Comparison of ENCODE assay signal across 16 cellular contexts in the genomic region with DNA sequence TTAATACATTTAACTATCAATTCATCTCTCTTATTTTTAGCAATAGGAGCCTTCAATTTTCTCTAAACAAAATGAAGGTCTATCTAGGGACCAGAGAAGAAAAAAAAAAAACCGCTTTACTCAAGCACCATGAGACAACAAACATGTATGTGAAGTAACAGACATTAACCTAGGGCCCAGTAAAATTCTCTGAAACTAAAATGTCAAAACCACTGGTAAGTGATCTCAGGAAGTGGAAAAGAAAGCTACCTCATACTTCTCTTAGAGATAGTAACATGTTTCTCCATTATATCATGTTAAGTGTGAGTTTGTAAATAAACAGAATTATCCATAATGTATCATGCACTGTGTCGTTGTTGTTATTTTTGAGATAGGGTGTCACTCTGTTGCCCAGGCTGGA.
DNase-seq lines count a peak whose midpoint lies in the region; ATAC-seq and TF ChIP-seq lines count a peak whose summit lies in the region.
"Had no signal": no experiment of that assay in that cellular context is flagged by ENCODE, and none has a peak within 500 bp of the region (broad histone marks: within the 10 kb centered on the region; RNA-seq: fewer than 3 reads in every experiment).

No MANE protein-coding gene starts in this region.

- H3K4me1 Mint-ChIP-seq in stimulated activated naive CD8-positive, alpha-beta T cell treated with anti-CD3 and anti-CD28 coated beads, Interleukin-15, Interleukin-2, amounts not matched to agents 100 ng/mL and 50 ng/mL, for 24 hours (ENCODE audit: low read depth), result no peaks in the 10 kb centered on the region
- H3K4me1 Mint-ChIP-seq in stimulated activated naive CD8-positive, alpha-beta T cell treated with anti-CD3 and anti-CD28 coated beads, Interleukin-15, amount 100 ng/mL, for 72 hours, result no peaks in the 10 kb centered on the region
- H3K4me1 Mint-ChIP-seq: B cell; CD4-positive, CD25-positive, alpha-beta regulatory T cell had no signal

- no peak overlapping the region for H3K4me3 ChIP-seq in Loucy (ENCODE audit: low read length, poor library complexity, severe bottlenecking)
- H3K4me3 ChIP-seq: BLaER1, GM23248 had no signal

- H4K20me1 ChIP-seq in Loucy (ENCODE audit: insufficient read depth, low read length, poor library complexity, severe bottlenecking), result no peaks in the 10 kb centered on the region
- H4K20me1 ChIP-seq: BLaER1 had no signal

- no peaks in the 10 kb centered on the region for H3K9me2 ChIP-seq in Loucy (replicated peaks; ENCODE audit: low read depth, low read length)

- no peaks in the 10 kb centered on the region for H3K27me3 ChIP-seq in Loucy (ENCODE audit: insufficient read depth, low read length, poor library complexity, severe bottlenecking)
- H3K27me3 ChIP-seq: BLaER1 had no signal

- no peaks in the 10 kb centered on the region for H3K36me3 ChIP-seq in Loucy (ENCODE audit: insufficient read depth, low read length)
- H3K36me3 ChIP-seq: BLaER1 had no signal

- no peaks in the 10 kb centered on the region for H3K9me3 ChIP-seq in Loucy (ENCODE audit: insufficient read depth, low read depth, low read length)
- H3K9me3 ChIP-seq: BLaER1 had no signal

- peak overlapping the region; percentile 12 for H3K27ac Mint-ChIP-seq in stimulated activated naive CD8-positive, alpha-beta T cell treated with anti-CD3 and anti-CD28 coated beads, Interleukin-15, Interleukin-2, amounts not matched to agents 100 ng/mL and 50 ng/mL, for 24 hours
- no peak overlapping the region for H3K27ac Mint-ChIP-seq in stimulated activated naive CD8-positive, alpha-beta T cell treated with anti-CD3 and anti-CD28 coated beads, Interleukin-15, amount 100 ng/mL, for 72 hours
- H3K27ac Mint-ChIP-seq: B cell; CD4-positive, CD25-positive, alpha-beta regulatory T cell; CD8-positive, alpha-beta T cell had no signal

- ATAC-seq in stimulated activated naive CD8-positive, alpha-beta T cell treated with anti-CD3 and anti-CD28 coated beads, Interleukin-15, amount 100 ng/mL, for 72 hours, result no peak
- ATAC-seq in HG03175 (IDR thresholded peaks at IDR 0.05; ENCODE audit: unreplicated experiment), result peak; percentile 42
- ATAC-seq: CD8-positive, alpha-beta T cell had no signal

- peak overlapping the region; percentile 39; the same call in 1 of the 2 replicates for H2AFZ ChIP-seq in Loucy (ENCODE audit: low read length)
- H2AFZ ChIP-seq: GM23248 had no signal

- no peaks in the 10 kb centered on the region for H3K36me3 Mint-ChIP-seq in stimulated activated naive CD8-positive, alpha-beta T cell treated with anti-CD3 and anti-CD28 coated beads, Interleukin-15, Interleukin-2, amounts not matched to agents 100 ng/mL and 50 ng/mL, for 24 hours (ENCODE audit: low read depth)
- H3K36me3 Mint-ChIP-seq: CD4-positive, CD25-positive, alpha-beta regulatory T cell; CD8-positive, alpha-beta T cell had no signal

- H3K9ac ChIP-seq in Loucy (ENCODE audit: low read depth, low read length, poor library complexity, severe bottlenecking), result no peak overlapping the region
- H3K9ac ChIP-seq: BLaER1, GM23248 had no signal

- peaks cover 6% of the 10 kb centered on the region for H3K27me3 Mint-ChIP-seq in stimulated activated naive CD8-positive, alpha-beta T cell treated with anti-CD3 and anti-CD28 coated beads, Interleukin-15, Interleukin-2, amounts not matched to agents 100 ng/mL and 50 ng/mL, for 24 hours
- H3K27me3 Mint-ChIP-seq in stimulated activated naive CD8-positive, alpha-beta T cell treated with anti-CD3 and anti-CD28 coated beads, Interleukin-15, amount 100 ng/mL, for 72 hours, result peaks cover 18% of the 10 kb centered on the region
- H3K27me3 Mint-ChIP-seq: B cell; CD4-positive, CD25-positive, alpha-beta regulatory T cell had no signal

- H3K79me2 ChIP-seq in Loucy (ENCODE audit: insufficient read depth, low read length), result no peaks in the 10 kb centered on the region

- no peaks in the 10 kb centered on the region for H3K4me1 ChIP-seq in Loucy (ENCODE audit: insufficient read depth, low read length, poor library complexity, severe bottlenecking)
- H3K4me1 ChIP-seq: BLaER1, Caco-2 had no signal

- no peak overlapping the region for H3K4me3 Mint-ChIP-seq in stimulated activated naive CD8-positive, alpha-beta T cell treated with anti-CD3 and anti-CD28 coated beads, Interleukin-15, Interleukin-2, amounts not matched to agents 100 ng/mL and 50 ng/mL, for 24 hours
- no peak overlapping the region for H3K4me3 Mint-ChIP-seq in stimulated activated naive CD8-positive, alpha-beta T cell treated with anti-CD3 and anti-CD28 coated beads, Interleukin-15, amount 100 ng/mL, for 72 hours
- H3K4me3 Mint-ChIP-seq: B cell; CD4-positive, CD25-positive, alpha-beta regulatory T cell; CD8-positive, alpha-beta T cell had no signal

- TF ChIP-seq CTCF in Loucy (conservative IDR thresholded peaks at IDR 0.05; ENCODE audit: low read length), result no peak

- no peaks in the 10 kb centered on the region for H3K9me3 Mint-ChIP-seq in stimulated activated naive CD8-positive, alpha-beta T cell treated with anti-CD3 and anti-CD28 coated beads, Interleukin-15, Interleukin-2, amounts not matched to agents 100 ng/mL and 50 ng/mL, for 24 hours
- H3K9me3 Mint-ChIP-seq in stimulated activated naive CD8-positive, alpha-beta T cell treated with anti-CD3 and anti-CD28 coated beads, Interleukin-15, amount 100 ng/mL, for 72 hours, result no peaks in the 10 kb centered on the region
- H3K9me3 Mint-ChIP-seq: CD4-positive, CD25-positive, alpha-beta regulatory T cell; CD8-positive, alpha-beta T cell had no signal

- no peak overlapping the region for H3K4me2 ChIP-seq in Loucy (ENCODE audit: low read depth, low read length, poor library complexity, severe bottlenecking)
- H3K4me2 ChIP-seq: BLaER1 had no signal

- no peaks in the 10 kb centered on the region for H3F3A ChIP-seq in Loucy (ENCODE audit: low read depth)

- no peak for DNase-seq in stimulated activated naive CD8-positive, alpha-beta T cell treated with anti-CD3 and anti-CD28 coated beads, Interleukin-15, amount 100 ng/mL, for 72 hours
- DNase-seq in stimulated activated CD4-positive, alpha-beta T cell treated with anti-CD3 and anti-CD28 coated beads, Interleukin-4, amount 100 ng/mL, for 1 hour, result no peak
- DNase-seq in retina, result no peak
- DNase-seq: Caco-2; CD4-positive, CD25-positive, alpha-beta regulatory T cell; CD8-positive, alpha-beta T cell; DMS153; DND-41; GM23248; H7; HCEC 1CT had no signal
